8 cellular contexts compared by ENCODE assay signal in genomic region chrX:69616520-69617203, GRCh38. TPM values are rescaled to one million over a fixed set of nuclear protein-coding genes. Genes with fewer than 3 reads are reported as not detected.
A peak's percentile ranks its signal among the peaks of the same experiment; 100 is the strongest.
DNase-seq lines count a peak whose midpoint lies in the region; ATAC-seq, FAIRE-seq and TF ChIP-seq lines count a peak whose summit lies in the region.

No MANE protein-coding gene starts in this region.

- H3K4me1 ChIP-seq in HAP-1 (peaks cover 6% of the 10 kb centered on the region), upper lobe of left lung (peaks cover 0 to 14% (median 2%) of the 10 kb centered on the region in 4 donors)
- H3K4me1 ChIP-seq in effector memory CD4-positive, alpha-beta T cell (ENCODE audit: control insufficient read depth, insufficient read depth, low read length, poor library complexity, severe bottlenecking), result no peaks in the 10 kb centered on the region

- TF ChIP-seq EP300 in upper lobe of left lung (IDR thresholded peaks at IDR 0.05), result no peak

- 0 to 38% methylated on average over 1 to 37 of the region's 47 CpGs for WGBS in upper lobe of left lung, 2 donors

- H3K36me3 ChIP-seq in HAP-1 (replicated peaks) (no peaks in the 10 kb centered on the region), upper lobe of left lung (no peaks in the 10 kb centered on the region)
- H3K36me3 ChIP-seq in effector memory CD4-positive, alpha-beta T cell (ENCODE audit: control insufficient read depth, insufficient read depth, low read length), result no peaks in the 10 kb centered on the region

- no peak for TF ChIP-seq POLR2A in upper lobe of left lung (IDR thresholded peaks at IDR 0.05)

- no peaks in the 10 kb centered on the region for H3K9me3 ChIP-seq in HAP-1
- H3K9me3 ChIP-seq in effector memory CD4-positive, alpha-beta T cell (ENCODE audit: control insufficient read depth, low read length), result no peaks in the 10 kb centered on the region
- H3K9me3 ChIP-seq in upper lobe of left lung, result no peaks in the 10 kb centered on the region

- in situ Hi-C loops in HAP-1 (cut with MboI; ENCODE audit: low sequenced_read_pairs), result no loop called here

- peak; percentile 27 to 79 for DNase-seq in HAP-1 (ENCODE audit: low spot score in 2 of 2)
- DNase-seq in T-helper 22 cell (ENCODE audit: low read depth), result peak; percentile 1
- peak in 1 of 3 donors; percentile 0 for DNase-seq in effector memory CD4-positive, alpha-beta T cell
- peak; percentile 1 for DNase-seq in midbrain (lab: John Stamatoyannopoulos, UW)
- peak in 1 of 2 donors; percentile 74 for DNase-seq in upper lobe of left lung
- no peak for DNase-seq in HTR-8/SVneo (ENCODE audit: insufficient read length, low spot score)
- DNase-seq in NCI-H1930 (lab: John Stamatoyannopoulos, UW), result no peak

- H3K27me3 ChIP-seq in HAP-1 (ENCODE audit: low read depth) (no peaks in the 10 kb centered on the region), upper lobe of left lung (peaks cover 0 to 9% (median 0%) of the 10 kb centered on the region in 4 donors)
- no peaks in the 10 kb centered on the region for H3K27me3 ChIP-seq in effector memory CD4-positive, alpha-beta T cell (replicated peaks; ENCODE audit: control insufficient read depth, insufficient read depth, low read length, poor library complexity, severe bottlenecking)

- H3K4me3 ChIP-seq in HAP-1 (peak overlapping the region; percentile 46), upper lobe of left lung (peak overlapping the region; percentile 45 to 69 (median 59))
- H3K4me3 ChIP-seq in effector memory CD4-positive, alpha-beta T cell (ENCODE audit: insufficient read depth, low read depth, low read length, poor library complexity, severe bottlenecking), result peak overlapping the region; percentile 53

- no peak overlapping the region for H3K27ac ChIP-seq in effector memory CD4-positive, alpha-beta T cell (ENCODE audit: insufficient read depth, low read length, poor library complexity, severe bottlenecking)
- peak overlapping the region in 1 of 4 donors; percentile 58 for H3K27ac ChIP-seq in upper lobe of left lung

- ATAC-seq in upper lobe of left lung (ENCODE audit: low FRiP score in 2 of 2) (peak; percentile 3 to 17), GM18867 (IDR thresholded peaks at IDR 0.05; ENCODE audit: unreplicated experiment) (no peak)

- no peak for TF ChIP-seq CTCF in upper lobe of left lung (IDR thresholded peaks at IDR 0.05)

- FAIRE-seq in HTR-8/SVneo (lab: Jason Lieb, UNC), result no peak

RNA-seq across cellular contexts. Expression of gene EDA, which starts 0.7 kb away (rescaled TPM):
- total RNA-seq in upper lobe of left lung, result 10 to 100 TPM in 1 of 6 donors, 1 to 10 TPM in 5; 3.3 to 16.8 (median 5.9) TPM

Comparison
In these comparisons a context has a peak if more than half of its experiments do, and no peak if none do; other contexts are left out.
1. DNase-seq: peak in HAP-1 (2 of 2), T-helper 22 cell (single experiment) and midbrain (single experiment); none in HTR-8/SVneo (single experiment) and NCI-H1930 (0 of 2).
2. Peak in every context shown above with its lines, with median percentiles within 50 percentile points of each other: H3K4me3 ChIP-seq.